ENCODE assay signal across 1 cellular context in genomic region chr5:125659316-125660071, GRCh38.
TF ChIP-seq lines count a peak whose summit lies in the region.

No MANE protein-coding gene starts in this region.

TF ChIP-seq in H1, 55 proteins besides CTCF, POLR2A, EP300 and RAD21 (continued from another document):
- TF ChIP-seq, protein P1, sequence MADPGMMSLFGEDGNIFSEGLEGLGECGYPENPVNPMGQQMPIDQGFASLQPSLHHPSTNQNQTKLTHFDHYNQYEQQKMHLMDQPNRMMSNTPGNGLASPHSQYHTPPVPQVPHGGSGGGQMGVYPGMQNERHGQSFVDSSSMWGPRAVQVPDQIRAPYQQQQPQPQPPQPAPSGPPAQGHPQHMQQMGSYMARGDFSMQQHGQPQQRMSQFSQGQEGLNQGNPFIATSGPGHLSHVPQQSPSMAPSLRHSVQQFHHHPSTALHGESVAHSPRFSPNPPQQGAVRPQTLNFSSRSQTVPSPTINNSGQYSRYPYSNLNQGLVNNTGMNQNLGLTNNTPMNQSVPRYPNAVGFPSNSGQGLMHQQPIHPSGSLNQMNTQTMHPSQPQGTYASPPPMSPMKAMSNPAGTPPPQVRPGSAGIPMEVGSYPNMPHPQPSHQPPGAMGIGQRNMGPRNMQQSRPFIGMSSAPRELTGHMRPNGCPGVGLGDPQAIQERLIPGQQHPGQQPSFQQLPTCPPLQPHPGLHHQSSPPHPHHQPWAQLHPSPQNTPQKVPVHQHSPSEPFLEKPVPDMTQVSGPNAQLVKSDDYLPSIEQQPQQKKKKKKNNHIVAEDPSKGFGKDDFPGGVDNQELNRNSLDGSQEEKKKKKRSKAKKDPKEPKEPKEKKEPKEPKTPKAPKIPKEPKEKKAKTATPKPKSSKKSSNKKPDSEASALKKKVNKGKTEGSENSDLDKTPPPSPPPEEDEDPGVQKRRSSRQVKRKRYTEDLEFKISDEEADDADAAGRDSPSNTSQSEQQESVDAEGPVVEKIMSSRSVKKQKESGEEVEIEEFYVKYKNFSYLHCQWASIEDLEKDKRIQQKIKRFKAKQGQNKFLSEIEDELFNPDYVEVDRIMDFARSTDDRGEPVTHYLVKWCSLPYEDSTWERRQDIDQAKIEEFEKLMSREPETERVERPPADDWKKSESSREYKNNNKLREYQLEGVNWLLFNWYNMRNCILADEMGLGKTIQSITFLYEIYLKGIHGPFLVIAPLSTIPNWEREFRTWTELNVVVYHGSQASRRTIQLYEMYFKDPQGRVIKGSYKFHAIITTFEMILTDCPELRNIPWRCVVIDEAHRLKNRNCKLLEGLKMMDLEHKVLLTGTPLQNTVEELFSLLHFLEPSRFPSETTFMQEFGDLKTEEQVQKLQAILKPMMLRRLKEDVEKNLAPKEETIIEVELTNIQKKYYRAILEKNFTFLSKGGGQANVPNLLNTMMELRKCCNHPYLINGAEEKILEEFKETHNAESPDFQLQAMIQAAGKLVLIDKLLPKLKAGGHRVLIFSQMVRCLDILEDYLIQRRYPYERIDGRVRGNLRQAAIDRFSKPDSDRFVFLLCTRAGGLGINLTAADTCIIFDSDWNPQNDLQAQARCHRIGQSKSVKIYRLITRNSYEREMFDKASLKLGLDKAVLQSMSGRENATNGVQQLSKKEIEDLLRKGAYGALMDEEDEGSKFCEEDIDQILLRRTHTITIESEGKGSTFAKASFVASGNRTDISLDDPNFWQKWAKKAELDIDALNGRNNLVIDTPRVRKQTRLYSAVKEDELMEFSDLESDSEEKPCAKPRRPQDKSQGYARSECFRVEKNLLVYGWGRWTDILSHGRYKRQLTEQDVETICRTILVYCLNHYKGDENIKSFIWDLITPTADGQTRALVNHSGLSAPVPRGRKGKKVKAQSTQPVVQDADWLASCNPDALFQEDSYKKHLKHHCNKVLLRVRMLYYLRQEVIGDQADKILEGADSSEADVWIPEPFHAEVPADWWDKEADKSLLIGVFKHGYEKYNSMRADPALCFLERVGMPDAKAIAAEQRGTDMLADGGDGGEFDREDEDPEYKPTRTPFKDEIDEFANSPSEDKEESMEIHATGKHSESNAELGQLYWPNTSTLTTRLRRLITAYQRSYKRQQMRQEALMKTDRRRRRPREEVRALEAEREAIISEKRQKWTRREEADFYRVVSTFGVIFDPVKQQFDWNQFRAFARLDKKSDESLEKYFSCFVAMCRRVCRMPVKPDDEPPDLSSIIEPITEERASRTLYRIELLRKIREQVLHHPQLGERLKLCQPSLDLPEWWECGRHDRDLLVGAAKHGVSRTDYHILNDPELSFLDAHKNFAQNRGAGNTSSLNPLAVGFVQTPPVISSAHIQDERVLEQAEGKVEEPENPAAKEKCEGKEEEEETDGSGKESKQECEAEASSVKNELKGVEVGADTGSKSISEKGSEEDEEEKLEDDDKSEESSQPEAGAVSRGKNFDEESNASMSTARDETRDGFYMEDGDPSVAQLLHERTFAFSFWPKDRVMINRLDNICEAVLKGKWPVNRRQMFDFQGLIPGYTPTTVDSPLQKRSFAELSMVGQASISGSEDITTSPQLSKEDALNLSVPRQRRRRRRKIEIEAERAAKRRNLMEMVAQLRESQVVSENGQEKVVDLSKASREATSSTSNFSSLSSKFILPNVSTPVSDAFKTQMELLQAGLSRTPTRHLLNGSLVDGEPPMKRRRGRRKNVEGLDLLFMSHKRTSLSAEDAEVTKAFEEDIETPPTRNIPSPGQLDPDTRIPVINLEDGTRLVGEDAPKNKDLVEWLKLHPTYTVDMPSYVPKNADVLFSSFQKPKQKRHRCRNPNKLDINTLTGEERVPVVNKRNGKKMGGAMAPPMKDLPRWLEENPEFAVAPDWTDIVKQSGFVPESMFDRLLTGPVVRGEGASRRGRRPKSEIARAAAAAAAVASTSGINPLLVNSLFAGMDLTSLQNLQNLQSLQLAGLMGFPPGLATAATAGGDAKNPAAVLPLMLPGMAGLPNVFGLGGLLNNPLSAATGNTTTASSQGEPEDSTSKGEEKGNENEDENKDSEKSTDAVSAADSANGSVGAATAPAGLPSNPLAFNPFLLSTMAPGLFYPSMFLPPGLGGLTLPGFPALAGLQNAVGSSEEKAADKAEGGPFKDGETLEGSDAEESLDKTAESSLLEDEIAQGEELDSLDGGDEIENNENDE (IDR thresholded peaks at IDR 0.05; ENCODE audit: insufficient replicate concordance, low read length), result peak; percentile 57
- TF ChIP-seq RXRA (IDR thresholded peaks at IDR 0.05; ENCODE audit: insufficient read depth, low read depth, low read length), result peak; percentile 16; the same call in 1 of the 2 replicates
